8 cellular contexts compared by ENCODE assay signal in the genomic region with DNA sequence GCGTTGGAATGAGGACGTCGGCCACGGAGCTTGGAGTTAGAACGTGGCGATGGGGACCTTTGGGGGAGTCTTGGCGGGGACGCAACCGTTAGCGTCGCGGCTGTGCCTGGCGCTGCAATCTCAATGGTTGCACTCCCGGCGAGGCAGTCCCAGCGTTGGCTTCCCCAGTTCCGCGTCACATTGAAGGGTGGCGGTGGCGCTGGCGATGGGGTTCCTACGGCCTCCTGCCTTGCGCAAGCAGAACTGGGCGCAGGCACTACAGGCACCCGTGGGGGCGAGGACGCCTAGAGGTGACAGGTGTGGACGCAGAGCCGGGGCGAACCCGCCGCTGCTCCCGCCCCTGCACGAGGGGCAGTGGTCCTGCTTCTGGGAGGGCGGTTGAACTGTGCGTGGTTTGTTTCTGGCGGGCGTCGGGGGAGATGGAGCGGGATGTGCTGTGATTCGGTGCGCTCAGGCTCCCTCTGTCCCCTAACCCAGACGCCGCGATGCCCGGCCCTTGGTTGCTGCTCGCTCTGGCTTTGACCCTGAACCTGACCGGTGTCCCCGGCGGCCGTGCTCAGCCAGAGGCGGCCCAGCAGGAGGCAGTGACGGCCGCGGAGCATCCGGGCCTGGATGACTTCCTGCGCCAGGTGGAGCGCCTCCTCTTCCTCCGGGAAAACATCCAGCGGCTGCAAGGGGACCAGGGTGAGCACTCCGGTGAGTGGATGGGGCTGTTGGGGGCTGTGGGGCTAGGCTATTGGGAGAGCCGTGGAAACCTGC. TPM values are rescaled to one million over a fixed set of nuclear protein-coding genes. Genes with fewer than 3 reads are reported as not detected.
A peak's percentile ranks its signal among the peaks of the same experiment; 100 is the strongest.
DNase-seq lines count a peak whose midpoint lies in the region; ATAC-seq and TF ChIP-seq lines count a peak whose summit lies in the region.

No MANE protein-coding gene starts in this region.

- peak in 5 of 8 donors; percentile 13 to 51 (median 30) for ATAC-seq in heart right ventricle
- ATAC-seq in psoas muscle, result peak in 3 of 4 donors; percentile 31 to 47 (median 45)
- ATAC-seq in GM19467 (IDR thresholded peaks at IDR 0.05; ENCODE audit: unreplicated experiment), result no peak
- ATAC-seq in GM21786 (IDR thresholded peaks at IDR 0.05; ENCODE audit: unreplicated experiment), result no peak

- intact Hi-C loops in activated CD4-positive, alpha-beta T cell treated with anti-CD3 and anti-CD28 coated beads, Interleukin-2, amount 10 ng/mL, durations not matched to agents 24 days and 14 days (cut with micrococcal nuclease), result no loop called here
- intact Hi-C loops in heart right ventricle (cut with DNase I) (no loop called here), psoas muscle (cut with DNase I) (no loop called here)

- POLR2A ChIA-PET in GM10248 (lab: Yijun Ruan, JAX), result no interaction called here

- H3K4me3 ChIP-seq in heart right ventricle (peak overlapping the region in 7 of 10 donors; percentile 17 to 35 (median 28)), psoas muscle (peak overlapping the region; percentile 44)

- TF ChIP-seq CTCF in heart right ventricle (IDR thresholded peaks at IDR 0.05) (peak in 1 of 9 donors; percentile 7), psoas muscle (IDR thresholded peaks at IDR 0.05) (no peak), GM10248 (IDR thresholded peaks at IDR 0.05; ENCODE audit: control extremely low read depth, extremely low read depth, low read depth, missing control alignments) (no peak)

- H3K9me3 Mint-ChIP-seq in activated CD4-positive, alpha-beta T cell treated with anti-CD3 and anti-CD28 coated beads, Interleukin-2, amount 10 ng/mL, durations not matched to agents 24 days and 14 days, result no peaks in the 10 kb centered on the region

- H3K9me3 ChIP-seq in heart right ventricle (no peaks in the 10 kb centered on the region), psoas muscle (no peaks in the 10 kb centered on the region)

- H3K27me3 Mint-ChIP-seq in activated CD4-positive, alpha-beta T cell treated with anti-CD3 and anti-CD28 coated beads, Interleukin-2, amount 10 ng/mL, durations not matched to agents 24 days and 14 days, result peaks cover 61% of the 10 kb centered on the region

- CTCF ChIA-PET in GM10248 (lab: Yijun Ruan, JAX), result no interaction called here

- no peak overlapping the region for H3K27ac ChIP-seq in heart right ventricle
- no peak overlapping the region for H3K27ac ChIP-seq in psoas muscle

- 5 to 6% methylated on average over 62 of the region's 62 CpGs for WGBS in heart right ventricle, 2 donors
- 2 to 3% (median 3%) methylated on average over 59 to 62 of the region's 62 CpGs for WGBS in psoas muscle, 3 donors

- H3K4me1 ChIP-seq in heart right ventricle (peaks cover 4 to 18% (median 15%) of the 10 kb centered on the region in 9 donors), psoas muscle (peaks cover 9% of the 10 kb centered on the region)

- H3K36me3 Mint-ChIP-seq in activated CD4-positive, alpha-beta T cell treated with anti-CD3 and anti-CD28 coated beads, Interleukin-2, amount 10 ng/mL, durations not matched to agents 24 days and 14 days (ENCODE audit: low read depth), result no peaks in the 10 kb centered on the region

- no peak overlapping the region for H3K27ac Mint-ChIP-seq in activated CD4-positive, alpha-beta T cell treated with anti-CD3 and anti-CD28 coated beads, Interleukin-2, amount 10 ng/mL, durations not matched to agents 24 days and 14 days

- no peaks in the 10 kb centered on the region for H3K36me3 ChIP-seq in heart right ventricle
- no peaks in the 10 kb centered on the region for H3K36me3 ChIP-seq in psoas muscle (ENCODE audit: insufficient read depth in 1 of 2, low read depth in 1 of 2)

- H3K4me1 Mint-ChIP-seq in activated CD4-positive, alpha-beta T cell treated with anti-CD3 and anti-CD28 coated beads, Interleukin-2, amount 10 ng/mL, durations not matched to agents 24 days and 14 days, result peaks cover 3% of the 10 kb centered on the region

- peak overlapping the region; percentile 57 for H3K4me3 Mint-ChIP-seq in activated CD4-positive, alpha-beta T cell treated with anti-CD3 and anti-CD28 coated beads, Interleukin-2, amount 10 ng/mL, durations not matched to agents 24 days and 14 days

- DNase-seq in ELF-1 (ENCODE audit: low read depth, low spot score), result peak; percentile 36
- peak; percentile 61 for DNase-seq in activated CD4-positive, alpha-beta T cell treated with anti-CD3 and anti-CD28 coated beads, Interleukin-2, amount 10 ng/mL, durations not matched to agents 24 days and 14 days
- DNase-seq in heart right ventricle, result peak in 1 of 2 donors; percentile 35
- peak in 1 of 2 donors; percentile 31 for DNase-seq in psoas muscle
- no peak for DNase-seq in GM10248 (ENCODE audit: extremely low spot score)
- DNase-seq in cerebellum (ENCODE audit: low spot score), result no peak

- H3K27me3 ChIP-seq in heart right ventricle (peaks cover 9 to 69% (median 62%) of the 10 kb centered on the region in 7 donors), psoas muscle (ENCODE audit: insufficient read depth in 3 of 3, low read length in 2 of 3) (peaks cover 0 to 60% (median 27%) of the 10 kb centered on the region in 3 donors)

RNA-seq across cellular contexts. Expression of gene TRH, which starts 1.0 kb away (rescaled TPM):
- not detected in 2 replicates for total RNA-seq in activated CD4-positive, alpha-beta T cell treated with anti-CD3 and anti-CD28 coated beads, Interleukin-2, amount 10 ng/mL, durations not matched to agents 24 days and 14 days
- total RNA-seq in heart right ventricle (under 1 TPM in 1 of 10 donors, not detected in 9; 0.28 TPM), psoas muscle (not detected), cerebellum (16.4 TPM)
- polyA plus RNA-seq in heart right ventricle (under 1 TPM in 1 of 2 donors, not detected in 1; 0.01 TPM), psoas muscle (not detected)

Comparison
In these comparisons a context has a peak if more than half of its experiments do, and no peak if none do; other contexts are left out.
1. DNase-seq: peak in ELF-1 (single experiment) and activated CD4-positive, alpha-beta T cell treated with anti-CD3 and anti-CD28 coated beads, Interleukin-2, amount 10 ng/mL, durations not matched to agents 24 days and 14 days (single experiment); none in GM10248 (single experiment) and cerebellum (single experiment).
2. ATAC-seq: peak in heart right ventricle (5 of 8) and psoas muscle (3 of 4); none in GM19467 (single experiment) and GM21786 (single experiment).
3. RNA of gene TRH, which starts 1.0 kb away (total RNA-seq): 16.4 TPM in cerebellum (single experiment); not detected in activated CD4-positive, alpha-beta T cell treated with anti-CD3 and anti-CD28 coated beads, Interleukin-2, amount 10 ng/mL, durations not matched to agents 24 days and 14 days, 0.28 TPM in heart right ventricle and not detected in psoas muscle; every median in the first group is over 10 times any median in the second.